In genomic region chr22:47779474-47779873, GRCh38 we compare ENCODE assay signal across 20 cellular contexts.
"Had no signal": no experiment of that assay in that cellular context is flagged by ENCODE, and none has a peak within 500 bp of the region (broad histone marks: within the 10 kb centered on the region; RNA-seq: fewer than 3 reads in every experiment).

No MANE protein-coding gene starts in this region.

- H3K27me3 ChIP-seq: hepatocyte, right lobe of liver had no signal

- H3K27ac Mint-ChIP-seq: dendritic cell treated with granulocyte-macrophage colony-stimulating factor and Interleukin-4, amounts not matched to agents 40 ng/mL and 50 ng/mL, for 4 days; memory B cell; natural killer cell treated with Interleukin-12 subunit alpha and Interleukin-12 subunit beta and Interleukin-15 and Interleukin-18, amount 100 ng/mL, for 72 hours had no signal

- DNase-seq: foreskin melanocyte; kidney; left cardiac atrium; left ventricle myocardium inferior; lower lobe of right lung; midbrain; occipital lobe; right lobe of liver; stimulated activated CD4-positive, alpha-beta T cell treated with anti-CD3 and anti-CD28 coated beads, Interleukin-2, amount 100 ng/mL, for 24 hours; stimulated activated naive CD4-positive, alpha-beta T cell; stomach; substantia nigra; transverse colon had no signal

- H3K79me2 ChIP-seq: hepatocyte, parathyroid adenoma had no signal

- H3K9me3 Mint-ChIP-seq: natural killer cell treated with Interleukin-12 subunit alpha and Interleukin-12 subunit beta and Interleukin-15 and Interleukin-18, amount 100 ng/mL, for 72 hours had no signal

- H3K4me3 Mint-ChIP-seq: dendritic cell treated with granulocyte-macrophage colony-stimulating factor and Interleukin-4, amounts not matched to agents 40 ng/mL and 50 ng/mL, for 4 days; memory B cell; natural killer cell treated with Interleukin-12 subunit alpha and Interleukin-12 subunit beta and Interleukin-15 and Interleukin-18, amount 100 ng/mL, for 72 hours had no signal

- H3K36me3 Mint-ChIP-seq: memory B cell; natural killer cell treated with Interleukin-12 subunit alpha and Interleukin-12 subunit beta and Interleukin-15 and Interleukin-18, amount 100 ng/mL, for 72 hours had no signal

- ATAC-seq: left cardiac atrium; lower lobe of right lung; natural killer cell treated with Interleukin-12 subunit alpha and Interleukin-12 subunit beta and Interleukin-15 and Interleukin-18, amount 100 ng/mL, for 72 hours; right lobe of liver had no signal

- H3K4me3 ChIP-seq: hepatocyte, left ventricle myocardium inferior, lower lobe of right lung, prostate gland, right lobe of liver, stomach, thoracic aorta, transverse colon had no signal

- H3K4me2 ChIP-seq: hepatocyte had no signal

- H3K4me1 Mint-ChIP-seq: memory B cell had no signal

- H3K27me3 Mint-ChIP-seq: dendritic cell treated with granulocyte-macrophage colony-stimulating factor and Interleukin-4, amounts not matched to agents 40 ng/mL and 50 ng/mL, for 4 days had no signal

- H3K9ac ChIP-seq: parathyroid adenoma had no signal

- H3K36me3 ChIP-seq: left ventricle myocardium inferior, lower lobe of right lung, prostate gland, right lobe of liver, stomach, thoracic aorta, transverse colon had no signal

- H3K4me1 ChIP-seq: left ventricle myocardium inferior, lower lobe of right lung, parathyroid adenoma, prostate gland, right lobe of liver, stomach, transverse colon had no signal

- H3K27ac ChIP-seq: hepatocyte, left ventricle myocardium inferior, lower lobe of right lung, parathyroid adenoma, prostate gland, right lobe of liver, stomach, thoracic aorta, transverse colon had no signal
